ENCODE assay signal across 1 cellular context in genomic region chr4:184267206-184267608, GRCh38.
TF ChIP-seq lines count a peak whose summit lies in the region.

No MANE protein-coding gene starts in this region.

TF ChIP-seq in WTC11, 78 proteins besides CTCF, POLR2A, EP300 and RAD21 (continued from another document):
- TF ChIP-seq ARID4B (CRISPR knock-in tag; IDR thresholded peaks at IDR 0.05; ENCODE audit: borderline replicate concordance): no peak
